ENCODE assay signal across 15 cellular contexts in the genomic region with DNA sequence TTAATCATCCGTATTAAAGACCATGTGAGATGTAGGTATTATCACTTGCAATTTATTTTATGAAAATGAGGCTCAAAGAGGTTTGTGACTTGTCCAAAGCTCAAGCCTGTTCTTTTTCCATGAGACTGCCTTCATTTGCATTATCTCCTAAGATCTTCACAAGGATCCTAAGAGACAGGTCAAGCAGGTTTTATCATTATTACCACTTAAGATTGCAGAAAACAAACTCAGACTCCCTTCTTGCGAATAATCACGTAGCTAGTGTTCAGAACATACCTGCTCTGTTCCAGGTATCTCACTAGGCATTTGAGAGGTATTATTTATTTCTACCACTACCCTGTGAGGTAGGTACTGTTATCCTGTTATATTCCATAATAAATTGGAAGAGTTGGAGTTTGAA.
A peak's percentile ranks its signal among the peaks of the same experiment; 100 is the strongest.
DNase-seq lines count a peak whose midpoint lies in the region; ATAC-seq, FAIRE-seq and TF ChIP-seq lines count a peak whose summit lies in the region.
"Had no signal": no experiment of that assay in that cellular context is flagged by ENCODE, and none has a peak within 500 bp of the region (broad histone marks: within the 10 kb centered on the region; RNA-seq: fewer than 3 reads in every experiment).

No MANE protein-coding gene starts in this region.

- TF ChIP-seq POLR2A in H1 (IDR thresholded peaks at IDR 0.05; ENCODE audit: control extremely low read depth in 1 of 2, low read depth in 2 of 2, low read length in 2 of 2) = no peak

- no peak overlapping the region for H3K56ac ChIP-seq in H1 (replicated peaks; ENCODE audit: insufficient read length, low read depth, low read length)

- no peaks in the 10 kb centered on the region for H3K36me3 ChIP-seq in H1 (ENCODE audit: control insufficient read depth in 2 of 4, insufficient read depth in 4 of 4, low read length in 3 of 4)

- CTCF ChIA-PET in H1 (lab: Charles Lee; ENCODE audit: partially characterized antibody) = interaction anchor here (0.6 to 1.7 kb wide), 12 partner anchors 10 to 206 kb away, joined by 3 to 6 read pairs (median 3); no protein-coding TSS in a partner anchor

- no peak overlapping the region for H3K27ac ChIP-seq in H1 (ENCODE audit: low read depth, low read length)

- peak overlapping the region; percentile 97 for H3K27ac Mint-ChIP-seq in stimulated activated effector memory CD8-positive, alpha-beta T cell treated with anti-CD3 and anti-CD28 coated beads, Interleukin-12 subunit alpha, Interleukin-12 subunit beta, amount 100 ng/mL, for 72 hours

- FAIRE-seq in H1 (lab: Jason Lieb, UNC) = peak; percentile 71
- FAIRE-seq: small intestine had no signal

- no peaks in the 10 kb centered on the region for H3K23me2 ChIP-seq in H1 (ENCODE audit: low read depth, low read length)

- peak overlapping the region in 1 of 4 experiments; percentile 5; a peak in 1 of 8 replicates for H3K4me3 ChIP-seq in H1 (ENCODE audit: extremely low read depth in 1 of 4, insufficient read depth in 2 of 4, low read depth in 3 of 4, low read length in 4 of 4)
- H3K4me3 ChIP-seq: body of pancreas had no signal

- peaks cover 0 to 28% (median 5%) of the 10 kb centered on the region in 4 experiments; a peak in 5 of 7 replicates for H3K4me1 ChIP-seq in H1 (replicated peaks in 1 of 4; ENCODE audit: control insufficient read depth in 3 of 4, insufficient read depth in 4 of 4, low read length in 3 of 4)

- H3K9me3 Mint-ChIP-seq in stimulated activated effector memory CD8-positive, alpha-beta T cell treated with anti-CD3 and anti-CD28 coated beads, Interleukin-12 subunit alpha, Interleukin-12 subunit beta, amount 100 ng/mL, for 72 hours = no peaks in the 10 kb centered on the region

- peaks cover 0 to 83% of the 10 kb centered on the region in 2 experiments; a peak in 3 of 4 replicates for H3K79me2 ChIP-seq in H1 (ENCODE audit: control insufficient read depth in 1 of 2, insufficient read depth in 2 of 2, low read length in 2 of 2)

- H2BK20ac ChIP-seq in H1 (ENCODE audit: low read length) = no peak overlapping the region

- no peak for TF ChIP-seq EP300 in H1 (IDR thresholded peaks at IDR 0.05; ENCODE audit: borderline replicate concordance in 1 of 2, low read depth in 2 of 2, low read length in 2 of 2)

- no peak overlapping the region for H2BK12ac ChIP-seq in H1 (ENCODE audit: low read depth, low read length)

- no peaks in the 10 kb centered on the region for H3K9me3 ChIP-seq in H1 (ENCODE audit: insufficient read depth in 2 of 2, low read depth in 1 of 2, low read length in 1 of 2)
- H3K9me3 ChIP-seq: body of pancreas had no signal

- no peak overlapping the region for H3K4me3 Mint-ChIP-seq in stimulated activated effector memory CD8-positive, alpha-beta T cell treated with anti-CD3 and anti-CD28 coated beads, Interleukin-12 subunit alpha, Interleukin-12 subunit beta, amount 100 ng/mL, for 72 hours

- H4K91ac ChIP-seq in H1 (replicated peaks; ENCODE audit: insufficient read length, low read length) = no peak overlapping the region

- H3K4ac ChIP-seq in H1 (replicated peaks; ENCODE audit: insufficient read length, low read depth, low read length) = no peak overlapping the region

- peak overlapping the region; percentile 2 to 30; a peak in 1 of 4 replicates for H3K4me2 ChIP-seq in H1 (ENCODE audit: insufficient read depth in 1 of 2, low read depth in 2 of 2, low read length in 2 of 2)

- H3K27me3 ChIP-seq in H1 (replicated peaks in 1 of 4; ENCODE audit: control insufficient read depth in 3 of 4, extremely low read depth in 1 of 4, insufficient read depth in 3 of 4, low read length in 3 of 4) = no peaks in the 10 kb centered on the region
- H3K27me3 ChIP-seq: body of pancreas had no signal

- H3K9ac ChIP-seq in H1 (replicated peaks in 1 of 4; ENCODE audit: extremely low read depth in 1 of 4, low read depth in 3 of 4, low read length in 3 of 4) = no peak overlapping the region

- POLR2A ChIA-PET in H1 (lab: Charles Lee; ENCODE audit: partially characterized antibody) = interaction anchor here (0.6 kb wide), 1 partner anchor 43 kb away, joined by 3 read pairs; no protein-coding TSS in a partner anchor

- no peak overlapping the region for H3K18ac ChIP-seq in H1 (ENCODE audit: extremely low read depth, low read length)

- DNase-seq in NCI-H2196 (lab: John Stamatoyannopoulos, UW; ENCODE audit: unreplicated experiment) (peak; percentile 14), NCI-H2196 treated with DMSO at 0.1 percent for 48 hours (lab: John Stamatoyannopoulos, UW; ENCODE audit: unreplicated experiment) (no peak), NCI-H526 (lab: John Stamatoyannopoulos, UW) (peak; percentile 17 to 24), H1 (ENCODE audit: low read depth in 1 of 2, low spot score in 2 of 2) (no peak), cerebellum (ENCODE audit: low spot score) (no peak), pons (ENCODE audit: low spot score) (no peak)
- DNase-seq in stimulated activated effector memory CD8-positive, alpha-beta T cell treated with anti-CD3 and anti-CD28 coated beads, Interleukin-12 subunit alpha, Interleukin-12 subunit beta, amount 100 ng/mL, for 72 hours (ENCODE audit: low spot score in 2 of 2) = no peak
- DNase-seq: ACHN; activated CD4-positive, alpha-beta T cell treated with anti-CD3 and anti-CD28 coated beads, Interleukin-2, amount 50 U/mL, for 4 hours; activated gamma-delta T cell; body of pancreas; KG1; NCI-H2029; small intestine had no signal

- no peak overlapping the region for H2BK15ac ChIP-seq in H1 (ENCODE audit: low read length)

- H2AFZ ChIP-seq in H1 (ENCODE audit: low read length) = no peak overlapping the region

- H3K4me1 Mint-ChIP-seq in stimulated activated effector memory CD8-positive, alpha-beta T cell treated with anti-CD3 and anti-CD28 coated beads, Interleukin-12 subunit alpha, Interleukin-12 subunit beta, amount 100 ng/mL, for 72 hours = peaks cover 48% of the 10 kb centered on the region

- 69% methylated on average over 3 of the region's 3 CpGs; no CpG with 5 or more reads in 1 of the 2 experiments for WGBS in H1 (ENCODE audit: extremely low coverage in 1 of 2, insufficient coverage in 1 of 2, insufficient read length in 1 of 2, insufficient replicate concordance in 2 of 2, low coverage in 1 of 2, low lambda C conversion rate in 2 of 2, missing lambda C conversion rate in 1 of 2), 2 experiments

- H3K23ac ChIP-seq in H1 (ENCODE audit: insufficient read length) = no peak overlapping the region

- H3K79me1 ChIP-seq in H1 (ENCODE audit: low read depth, low read length) = 0 out of 2 replicates have a peak, but pooled peaks cover 1% of the 10 kb centered on the region

- H3K14ac ChIP-seq in H1 (ENCODE audit: insufficient read length) = no peak overlapping the region

- H2BK5ac ChIP-seq in H1 (ENCODE audit: low read depth, low read length) = no peak overlapping the region

- H2AK5ac ChIP-seq in H1 (ENCODE audit: low read depth, low read length) = no peak overlapping the region

- no peak overlapping the region for H4K8ac ChIP-seq in H1 (ENCODE audit: extremely low read depth, insufficient read depth, low read length)

- peaks cover 9% of the 10 kb centered on the region for H3K36me3 Mint-ChIP-seq in stimulated activated effector memory CD8-positive, alpha-beta T cell treated with anti-CD3 and anti-CD28 coated beads, Interleukin-12 subunit alpha, Interleukin-12 subunit beta, amount 100 ng/mL, for 72 hours

- no peak overlapping the region for H4K5ac ChIP-seq in H1 (ENCODE audit: insufficient read length, low read depth, low read length)

- no peak for TF ChIP-seq CTCF in H1 (IDR thresholded peaks at IDR 0.05; ENCODE audit: control extremely low read depth in 1 of 3, insufficient read depth in 1 of 3, low read depth in 1 of 3, low read length in 3 of 3)

- no peaks in the 10 kb centered on the region for H4K20me1 ChIP-seq in H1 (replicated peaks in 1 of 2; ENCODE audit: control insufficient read depth in 1 of 2, insufficient read depth in 2 of 2, low read length in 2 of 2)

- no peak for TF ChIP-seq RAD21 in H1 (IDR thresholded peaks at IDR 0.05 in 1 of 2, conservative IDR thresholded peaks at IDR 0.05 in 1 of 2; ENCODE audit: low read depth in 2 of 2, low read length in 2 of 2)

- no peak for ATAC-seq in stimulated activated effector memory CD8-positive, alpha-beta T cell treated with anti-CD3 and anti-CD28 coated beads, Interleukin-12 subunit alpha, Interleukin-12 subunit beta, amount 100 ng/mL, for 72 hours
- ATAC-seq in GM18861 (IDR thresholded peaks at IDR 0.05; ENCODE audit: unreplicated experiment) = no peak
- ATAC-seq: body of pancreas had no signal

- H2BK120ac ChIP-seq in H1 (replicated peaks; ENCODE audit: low read depth, low read length) = no peak overlapping the region

TF ChIP-seq in H1, 55 proteins besides CTCF, POLR2A, EP300 and RAD21 (continues in another document):
- TF ChIP-seq, protein P1, sequence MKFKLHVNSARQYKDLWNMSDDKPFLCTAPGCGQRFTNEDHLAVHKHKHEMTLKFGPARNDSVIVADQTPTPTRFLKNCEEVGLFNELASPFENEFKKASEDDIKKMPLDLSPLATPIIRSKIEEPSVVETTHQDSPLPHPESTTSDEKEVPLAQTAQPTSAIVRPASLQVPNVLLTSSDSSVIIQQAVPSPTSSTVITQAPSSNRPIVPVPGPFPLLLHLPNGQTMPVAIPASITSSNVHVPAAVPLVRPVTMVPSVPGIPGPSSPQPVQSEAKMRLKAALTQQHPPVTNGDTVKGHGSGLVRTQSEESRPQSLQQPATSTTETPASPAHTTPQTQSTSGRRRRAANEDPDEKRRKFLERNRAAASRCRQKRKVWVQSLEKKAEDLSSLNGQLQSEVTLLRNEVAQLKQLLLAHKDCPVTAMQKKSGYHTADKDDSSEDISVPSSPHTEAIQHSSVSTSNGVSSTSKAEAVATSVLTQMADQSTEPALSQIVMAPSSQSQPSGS (IDR thresholded peaks at IDR 0.05; ENCODE audit: low read length) = no peak
- no peak for TF ChIP-seq JUN (IDR thresholded peaks at IDR 0.05; ENCODE audit: low read depth, low read length)

Comparison
In these comparisons a context has a peak if more than half of its experiments do, and no peak if none do; other contexts are left out.
1. DNase-seq: peak in NCI-H2196 (single experiment) and NCI-H526 (2 of 2); none in NCI-H2196 treated with DMSO at 0.1 percent for 48 hours (single experiment), H1 (0 of 2), stimulated activated effector memory CD8-positive, alpha-beta T cell treated with anti-CD3 and anti-CD28 coated beads, Interleukin-12 subunit alpha, Interleukin-12 subunit beta, amount 100 ng/mL, for 72 hours (0 of 2), cerebellum (single experiment) and pons (single experiment).